Comparison of ENCODE assay signal across 1 cellular context in genomic region chr15:74615313-74616019, GRCh38.
TF ChIP-seq lines count a peak whose summit lies in the region.

Gene CLK3 (plus strand): TSS chr15:74615836. CDS start chr15:74619197, 3,361 bp downstream.

TF ChIP-seq in HepG2, 621 proteins besides CTCF, POLR2A, EP300 and RAD21 (continued from another document and continues in another):
- TF ChIP-seq PREB (CRISPR knock-in tag; IDR thresholded peaks at IDR 0.05) (no peak), HNF1B (CRISPR knock-in tag; IDR thresholded peaks at IDR 0.05) (peak; percentile 33), YEATS2 (CRISPR knock-in tag; IDR thresholded peaks at IDR 0.05; ENCODE audit: borderline replicate concordance) (no peak; the same call in none of the 2 replicates), SMAD9 (CRISPR knock-in tag; IDR thresholded peaks at IDR 0.05) (no peak), PATZ1 (CRISPR knock-in tag; IDR thresholded peaks at IDR 0.05) (peak; percentile 69), ZNF660 (CRISPR knock-in tag; IDR thresholded peaks at IDR 0.05; ENCODE audit: borderline replicate concordance, low read depth) (no peak; the same call in 1 of the 2 replicates), POLR2G (IDR thresholded peaks at IDR 0.05; ENCODE audit: low read depth, low read length) (peak; percentile 68), NFE2L1 (CRISPR knock-in tag; IDR thresholded peaks at IDR 0.05; ENCODE audit: borderline replicate concordance) (no peak), ATF4 (CRISPR knock-in tag; IDR thresholded peaks at IDR 0.05) (peak in 1 of 2 experiments; percentile 71; a peak in 2 of 4 replicates), NCOR1 (IDR thresholded peaks at IDR 0.05; ENCODE audit: borderline replicate concordance, low read length) (peak; percentile 67; the same call in 1 of the 2 replicates), E2F5 (CRISPR knock-in tag; conservative IDR thresholded peaks at IDR 0.05) (no peak), ZNF781 (CRISPR knock-in tag; IDR thresholded peaks at IDR 0.05; ENCODE audit: borderline replicate concordance, not compliant biosample characterization) (no peak), ZNF576 (CRISPR knock-in tag; IDR thresholded peaks at IDR 0.05) (no peak), ZNF235 (CRISPR knock-in tag; IDR thresholded peaks at IDR 0.05; ENCODE audit: borderline replicate concordance) (peak; percentile 44; the same call in 1 of the 2 replicates), MYC (CRISPR knock-in tag; IDR thresholded peaks at IDR 0.05; ENCODE audit: borderline replicate concordance) (peak; percentile 85), CERS6 (CRISPR knock-in tag; IDR thresholded peaks at IDR 0.05) (no peak), ZNF510 (CRISPR knock-in tag; IDR thresholded peaks at IDR 0.05; ENCODE audit: low read depth) (peak; percentile 69; the same call in 1 of the 2 replicates), ZNF567 (CRISPR knock-in tag; IDR thresholded peaks at IDR 0.05; ENCODE audit: borderline replicate concordance) (peak; percentile 90; the same call in 1 of the 2 replicates), ZBTB44 (CRISPR knock-in tag; IDR thresholded peaks at IDR 0.05) (peak; percentile 35; the same call in 1 of the 2 replicates), ZNF264 (CRISPR knock-in tag; IDR thresholded peaks at IDR 0.05) (peak; percentile 8; the same call in 1 of the 2 replicates), GLI4 (CRISPR knock-in tag; IDR thresholded peaks at IDR 0.05; ENCODE audit: borderline replicate concordance) (0 out of 2 replicates have a peak, but pooled peaks have one; percentile 26), IRF1 (CRISPR knock-in tag; IDR thresholded peaks at IDR 0.05; ENCODE audit: low read depth) (0 out of 2 replicates have a peak, but pooled peaks have one; percentile 62), ATF7 (IDR thresholded peaks at IDR 0.05) (no peak), ATF7 (CRISPR knock-in tag; IDR thresholded peaks at IDR 0.05) (peak; percentile 73), PRDM4 (CRISPR knock-in tag; IDR thresholded peaks at IDR 0.05; ENCODE audit: borderline replicate concordance) (no peak), BCLAF1 (IDR thresholded peaks at IDR 0.05) (no peak), ZNF225 (CRISPR knock-in tag; IDR thresholded peaks at IDR 0.05) (peak; percentile 45; the same call in 1 of the 2 replicates), GLMP (CRISPR knock-in tag; IDR thresholded peaks at IDR 0.05; ENCODE audit: borderline replicate concordance) (no peak), RFX5 (IDR thresholded peaks at IDR 0.05; ENCODE audit: low read depth, low read length) (no peak; the same call in 1 of the 2 replicates), ZNF432 (CRISPR knock-in tag; IDR thresholded peaks at IDR 0.05; ENCODE audit: borderline replicate concordance) (0 out of 2 replicates have a peak, but pooled peaks have one; percentile 28), BORCS8-MEF2B (CRISPR knock-in tag; IDR thresholded peaks at IDR 0.05) (peak; percentile 61), ZBTB43 (CRISPR knock-in tag; conservative IDR thresholded peaks at IDR 0.05) (peak; percentile 79), E2F1 (CRISPR knock-in tag; IDR thresholded peaks at IDR 0.05) (no peak; the same call in 1 of the 2 replicates), RORA (CRISPR knock-in tag; IDR thresholded peaks at IDR 0.05) (no peak), THAP11 (CRISPR knock-in tag; IDR thresholded peaks at IDR 0.05) (peak; percentile 95)
